In the genomic region with DNA sequence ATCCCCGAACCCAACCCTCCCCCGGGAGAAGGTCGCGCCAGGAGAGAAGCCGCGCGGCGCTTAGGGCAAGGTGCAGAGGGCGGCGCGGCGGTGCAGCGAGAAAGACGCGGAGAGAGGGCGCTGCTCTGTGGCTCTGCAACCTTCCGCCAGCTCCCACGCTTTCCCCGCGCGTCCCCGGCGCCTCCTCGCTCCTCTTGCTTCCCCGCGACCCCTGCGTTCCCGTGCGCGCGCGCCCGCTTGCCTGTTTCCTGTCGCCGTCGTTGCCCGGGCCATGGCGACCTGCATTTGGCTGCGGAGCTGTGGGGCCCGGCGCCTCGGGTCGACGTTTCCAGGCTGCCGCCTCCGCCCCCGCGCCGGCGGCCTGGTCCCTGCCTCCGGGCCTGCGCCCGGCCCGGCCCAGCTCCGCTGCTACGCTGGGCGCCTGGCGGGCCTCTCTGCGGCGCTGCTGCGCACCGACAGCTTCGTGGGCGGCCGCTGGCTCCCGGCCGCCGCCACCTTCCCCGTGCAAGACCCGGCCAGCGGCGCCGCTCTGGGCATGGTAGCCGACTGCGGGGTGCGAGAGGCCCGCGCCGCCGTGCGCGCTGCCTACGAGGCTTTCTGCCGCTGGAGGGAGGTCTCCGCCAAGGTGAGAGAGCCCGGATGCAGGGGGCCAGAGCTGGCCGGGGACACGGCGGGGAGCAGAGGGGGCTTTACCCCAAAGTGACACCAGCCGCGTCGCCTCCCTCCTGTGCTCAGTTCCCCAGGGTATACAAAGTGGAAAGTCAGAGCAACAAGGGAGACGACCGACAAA, we compare ENCODE assay signal across 8 cellular contexts. TPM values are rescaled to one million over a fixed set of nuclear protein-coding genes. Genes with fewer than 3 reads are reported as not detected.
DNase-seq lines count a peak whose midpoint lies in the region; ATAC-seq and TF ChIP-seq lines count a peak whose summit lies in the region.

A gene (plus strand): TSS at position 244 of the 790 bp plus-strand sequence. CDS start 28 bp downstream, at position 272.

- POLR2A ChIA-PET in naive thymus-derived CD8-positive, alpha-beta T cell (lab: Charles Lee), result interaction anchor here (0.6 to 2.0 kb wide), 14 partner anchors 17 to 947 kb away, joined by 3 to 10 read pairs (median 4); a partner anchor contains a TSS

- H3K36me3 ChIP-seq in OCI-LY3 (replicated peaks; ENCODE audit: low read depth, low read length) (no peaks in the 10 kb centered on the region), esophagus squamous epithelium (peaks cover 0 to 6% (median 0%) of the 10 kb centered on the region in 3 donors)

- H3K9me3 Mint-ChIP-seq in naive thymus-derived CD8-positive, alpha-beta T cell, result peaks cover 0 to 10% (median 0%) of the 10 kb centered on the region in 9 donors
- H3K9me3 Mint-ChIP-seq in stimulated activated naive B cell treated with anti-CD40 and anti-IgM and Interleukin-4, amounts not matched to agents 10 μg/mL and 1 μg/mL and 100 μg/mL, for 72 hours, result peaks cover 4 to 7% of the 10 kb centered on the region in 2 donors

- H4K20me1 ChIP-seq in OCI-LY3 (ENCODE audit: insufficient read depth, low read length), result no peaks in the 10 kb centered on the region

- intact Hi-C loops in esophagus squamous epithelium (cut with DNase I), result no loop called here

- H3K4me3 Mint-ChIP-seq in naive thymus-derived CD8-positive, alpha-beta T cell, result peak within 1 kb of the TSS; percentile 83 to 94 (median 90)
- H3K4me3 Mint-ChIP-seq in stimulated activated naive B cell treated with anti-CD40 and anti-IgM and Interleukin-4, amounts not matched to agents 10 μg/mL and 1 μg/mL and 100 μg/mL, for 72 hours, result peak within 1 kb of the TSS; percentile 87 to 90

- peaks cover 19 to 52% (median 40%) of the 10 kb centered on the region in 4 donors for H3K4me1 Mint-ChIP-seq in naive thymus-derived CD8-positive, alpha-beta T cell
- H3K4me1 Mint-ChIP-seq in stimulated activated naive B cell treated with anti-CD40 and anti-IgM and Interleukin-4, amounts not matched to agents 10 μg/mL and 1 μg/mL and 100 μg/mL, for 72 hours, result peaks cover 18 to 41% of the 10 kb centered on the region in 2 donors

- H3K4me1 ChIP-seq in OCI-LY3 (ENCODE audit: low read length) (peaks cover 13% of the 10 kb centered on the region), esophagus squamous epithelium (peaks cover 6 to 28% (median 14%) of the 10 kb centered on the region in 3 donors)

- H3K36me3 Mint-ChIP-seq in naive thymus-derived CD8-positive, alpha-beta T cell, result peaks cover 7 to 16% (median 12%) of the 10 kb centered on the region in 3 donors
- H3K36me3 Mint-ChIP-seq in stimulated activated naive B cell treated with anti-CD40 and anti-IgM and Interleukin-4, amounts not matched to agents 10 μg/mL and 1 μg/mL and 100 μg/mL, for 72 hours, result peaks cover 12 to 20% of the 10 kb centered on the region in 2 donors

- H3K27ac ChIP-seq in OCI-LY3 (ENCODE audit: low read length) (peak within 1 kb of the TSS; percentile 12), esophagus squamous epithelium (peak within 1 kb of the TSS; percentile 72 to 86 (median 76))

- H3K9ac ChIP-seq in OCI-LY3 (ENCODE audit: low read length), result peak within 1 kb of the TSS; percentile 58

- H3K27ac Mint-ChIP-seq in naive thymus-derived CD8-positive, alpha-beta T cell, result peak within 1 kb of the TSS; percentile 80 to 94 (median 87)
- peak within 1 kb of the TSS; percentile 92 for H3K27ac Mint-ChIP-seq in stimulated activated naive B cell treated with anti-CD40 and anti-IgM and Interleukin-4, amounts not matched to agents 10 μg/mL and 1 μg/mL and 100 μg/mL, for 72 hours

- H3K27me3 ChIP-seq in OCI-LY3 (ENCODE audit: low read depth, low read length) (no peaks in the 10 kb centered on the region), esophagus squamous epithelium (no peaks in the 10 kb centered on the region)

- H3K27me3 Mint-ChIP-seq in naive thymus-derived CD8-positive, alpha-beta T cell, result no peaks in the 10 kb centered on the region
- no peaks in the 10 kb centered on the region for H3K27me3 Mint-ChIP-seq in stimulated activated naive B cell treated with anti-CD40 and anti-IgM and Interleukin-4, amounts not matched to agents 10 μg/mL and 1 μg/mL and 100 μg/mL, for 72 hours

- DNase-seq in CMK (ENCODE audit: low read depth) (peak; percentile 59), esophagus squamous epithelium (lab: John Stamatoyannopoulos, UW) (peak; percentile 30)
- peak; percentile 83 for DNase-seq in activated T-cell treated with anti-CD3 and anti-CD28 coated beads, Interleukin-2, amount 50 U/mL, for 1 hour
- peak; percentile 68 to 92 (median 81) for DNase-seq in naive thymus-derived CD8-positive, alpha-beta T cell
- DNase-seq in stimulated activated naive B cell treated with anti-CD40 and anti-IgM and Interleukin-4, amounts not matched to agents 10 μg/mL and 1 μg/mL and 100 μg/mL, for 72 hours, result peak; percentile 80

- no peaks in the 10 kb centered on the region for H3K79me2 ChIP-seq in OCI-LY3 (ENCODE audit: low read length)

- H3K4me3 ChIP-seq in OCI-LY3 (ENCODE audit: low read length) (peak within 1 kb of the TSS; percentile 88), esophagus squamous epithelium (peak within 1 kb of the TSS; percentile 61 to 93 (median 70))

- TF ChIP-seq POLR2A in esophagus squamous epithelium (IDR thresholded peaks at IDR 0.05), result peak in 1 of 4 donors; percentile 29

- H3K9me3 ChIP-seq in OCI-LY3 (ENCODE audit: insufficient read depth, low read length) (no peaks in the 10 kb centered on the region), esophagus squamous epithelium (no peaks in the 10 kb centered on the region)

- 0% methylated on average over 4 to 23 of the region's 94 CpGs for WGBS in esophagus squamous epithelium, 2 donors

- H2AFZ ChIP-seq in OCI-LY3 (ENCODE audit: low read depth, low read length), result peak within 1 kb of the TSS; percentile 93

- TF ChIP-seq CTCF in OCI-LY3 (IDR thresholded peaks at IDR 0.05; ENCODE audit: low read depth, low read length), result peak; percentile 40
- peak in 4 of 6 experiments; percentile 4 to 23 (median 14) for TF ChIP-seq CTCF in esophagus squamous epithelium (IDR thresholded peaks at IDR 0.05)

- H3K4me2 ChIP-seq in OCI-LY3 (ENCODE audit: low read length), result peak within 1 kb of the TSS; percentile 100

- peak; percentile 63 for ATAC-seq in GM19372 (IDR thresholded peaks at IDR 0.05; ENCODE audit: low read depth, unreplicated experiment)
- ATAC-seq in HG03521 (IDR thresholded peaks at IDR 0.05; ENCODE audit: unreplicated experiment), result peak; percentile 59
- ATAC-seq in naive thymus-derived CD8-positive, alpha-beta T cell, result peak; percentile 79 to 81
- ATAC-seq in stimulated activated naive B cell treated with anti-CD40 and anti-IgM and Interleukin-4, amounts not matched to agents 10 μg/mL and 1 μg/mL and 100 μg/mL, for 72 hours (replicated peaks), result peak; percentile 73 to 77

RNA-seq across cellular contexts. Expression of the gene that starts here (rescaled TPM):
- total RNA-seq in esophagus squamous epithelium, result 1 to 10 TPM; 4.0 to 9.6 (median 6.0) TPM
- 10 to 100 TPM; 18.8 to 20.7 TPM for total RNA-seq in naive thymus-derived CD8-positive, alpha-beta T cell
- 10 to 100 TPM; 14.0 to 24.8 (median 15.8) TPM for polyA plus RNA-seq in naive thymus-derived CD8-positive, alpha-beta T cell

Comparison
In these comparisons a context has a peak if more than half of its experiments do, and no peak if none do; other contexts are left out.
1. Peak in every context shown above with its lines: DNase-seq, ATAC-seq, H3K4me3 ChIP-seq and H3K27ac ChIP-seq.
2. DNase-seq: peak in every context shown above with its lines; median percentile 83 in activated T-cell treated with anti-CD3 and anti-CD28 coated beads, Interleukin-2, amount 50 U/mL, for 1 hour; 81 in naive thymus-derived CD8-positive, alpha-beta T cell; 80 in stimulated activated naive B cell treated with anti-CD40 and anti-IgM and Interleukin-4, amounts not matched to agents 10 μg/mL and 1 μg/mL and 100 μg/mL, for 72 hours; 59 in CMK; 30 in esophagus squamous epithelium.